ENCODE assay signal across 10 cellular contexts in genomic region chr2:25324905-25325592, GRCh38. TPM values are rescaled to one million over a fixed set of nuclear protein-coding genes. Genes with fewer than 3 reads are reported as not detected.
DNase-seq lines count a peak whose midpoint lies in the region; ATAC-seq, FAIRE-seq and TF ChIP-seq lines count a peak whose summit lies in the region.
"Had no signal": no experiment of that assay in that cellular context is flagged by ENCODE, and none has a peak within 500 bp of the region (broad histone marks: within the 10 kb centered on the region; RNA-seq: fewer than 3 reads in every experiment).

No MANE protein-coding gene starts in this region.

- H3K79me2 ChIP-seq in osteoblast (ENCODE audit: insufficient read depth, low read length) = peaks cover 39% of the 10 kb centered on the region

- H3K4me1 ChIP-seq in A549 (no peaks in the 10 kb centered on the region), osteoblast (ENCODE audit: insufficient read depth, low read length) (peaks cover 13% of the 10 kb centered on the region)

- 85% methylated on average over 16 of the region's 16 CpGs for WGBS in A549 (ENCODE audit: missing lambda C conversion rate)

- no peak for TF ChIP-seq EP300 in A549 (IDR thresholded peaks at IDR 0.05)

- H3K27ac ChIP-seq in A549 (no peak overlapping the region), dorsolateral prefrontal cortex (peak overlapping the region in 51 of 59 donors; percentile 14 to 85 (median 66)), osteoblast (ENCODE audit: low read depth, low read length) (no peak overlapping the region)

- CTCF ChIA-PET in A549 (lab: Yijun Ruan, JAX) = interaction anchor here (0.8 to 3.1 kb wide), 6 partner anchors 8 to 52 kb away, joined by 5 to 9 read pairs (median 7); partner anchors contain the start of gene DNMT3A

- H3K36me3 ChIP-seq in osteoblast (ENCODE audit: insufficient read depth, low read length) = no peaks in the 10 kb centered on the region

- DNase-seq in A549 (ENCODE audit: low read depth in 1 of 2, low spot score in 1 of 2) = no peak
- DNase-seq in LHCN-M2 (ENCODE audit: low read depth) = peak; percentile 63
- DNase-seq in dorsolateral prefrontal cortex = peak in 9 of 10 donors; percentile 39 to 94 (median 80)
- peak; percentile 96 for DNase-seq in osteoblast (ENCODE audit: insufficient read length, low spot score, missing footprints)
- DNase-seq in NCI-H2171 (lab: John Stamatoyannopoulos, UW) = no peak
- DNase-seq in iPS-NIHi7 (ENCODE audit: extremely low spot score) = no peak
- no peak for DNase-seq in central memory CD4-positive, alpha-beta T cell

- TF ChIP-seq RAD21 in A549 (conservative IDR thresholded peaks at IDR 0.05 in 1 of 2, IDR thresholded peaks at IDR 0.05 in 1 of 2) = no peak

- no peak for FAIRE-seq in A549 (lab: Jason Lieb, UNC)
- FAIRE-seq: islet of Langerhans had no signal

- no peak for TF ChIP-seq POLR2A in A549 (IDR thresholded peaks at IDR 0.05; ENCODE audit: low read length)

- no peak for TF ChIP-seq CTCF in A549 (IDR thresholded peaks at IDR 0.05)
- TF ChIP-seq CTCF in dorsolateral prefrontal cortex (IDR thresholded peaks at IDR 0.05 in 54 of 56, conservative IDR thresholded peaks at IDR 0.05 in 2 of 56; ENCODE audit: low read depth in 1 of 56, partially characterized antibody in 56 of 56) = no peak
- TF ChIP-seq CTCF in osteoblast (IDR thresholded peaks at IDR 0.05; ENCODE audit: extremely low read depth, low read depth, low read length) = no peak

- POLR2A ChIA-PET in A549 (lab: Yijun Ruan, JAX) = no interaction called here

- H3K4me3 ChIP-seq in A549 (no peak overlapping the region), dorsolateral prefrontal cortex (peak overlapping the region in 3 of 59 donors; percentile 4 to 28 (median 20)), osteoblast (ENCODE audit: insufficient read depth, low read length) (no peak overlapping the region)
- H3K4me3 ChIP-seq: smooth muscle cell had no signal

- no peak overlapping the region for H3K4me2 ChIP-seq in A549
- peak overlapping the region; percentile 19 for H3K4me2 ChIP-seq in osteoblast (ENCODE audit: insufficient read depth, low read length)
- H3K4me2 ChIP-seq: smooth muscle cell had no signal

- peaks cover 65% of the 10 kb centered on the region for H4K20me1 ChIP-seq in osteoblast (ENCODE audit: insufficient read depth, low read length)

- no peak overlapping the region for H2AFZ ChIP-seq in osteoblast (ENCODE audit: low read length)

- intact Hi-C loops in dorsolateral prefrontal cortex (cut with DNase I) = no loop called here

- no peaks in the 10 kb centered on the region for H3K27me3 ChIP-seq in dorsolateral prefrontal cortex
- H3K27me3 ChIP-seq in osteoblast (ENCODE audit: insufficient read depth, low read length) = no peaks in the 10 kb centered on the region

- ATAC-seq in A549 (peak; percentile 10 to 28; a peak in 2 of 6 replicates), GM19023 (IDR thresholded peaks at IDR 0.05; ENCODE audit: unreplicated experiment) (no peak)

- H3K9me3 ChIP-seq in A549 = peaks cover 16% of the 10 kb centered on the region; the same call in 2 of the 3 replicates
- H3K9me3 ChIP-seq in osteoblast (ENCODE audit: low read depth, low read length) = peaks cover 14% of the 10 kb centered on the region

TF ChIP-seq in A549, 52 proteins besides CTCF, POLR2A, EP300 and RAD21:
- no peak for TF ChIP-seq ZFP36 (IDR thresholded peaks at IDR 0.05; ENCODE audit: borderline replicate concordance, partially characterized antibody)
- no peak for TF ChIP-seq ATOH8 (CRISPR knock-in tag; IDR thresholded peaks at IDR 0.05; ENCODE audit: low read depth)
- no peak for TF ChIP-seq ELK1 (IDR thresholded peaks at IDR 0.05; ENCODE audit: low read depth, low read length)
- TF ChIP-seq KDM1A (IDR thresholded peaks at IDR 0.05; ENCODE audit: low read depth) = no peak
- TF ChIP-seq CBX8 (IDR thresholded peaks at IDR 0.05) = no peak
- no peak for TF ChIP-seq RFX5 (IDR thresholded peaks at IDR 0.05)
- no peak for TF ChIP-seq MAFK (IDR thresholded peaks at IDR 0.05; ENCODE audit: partially characterized antibody)
- TF ChIP-seq POLR2AphosphoS2 (conservative IDR thresholded peaks at IDR 0.05; ENCODE audit: low read length) = no peak
- no peak for TF ChIP-seq KDM5A (IDR thresholded peaks at IDR 0.05)
- TF ChIP-seq EHMT2 (IDR thresholded peaks at IDR 0.05; ENCODE audit: low read depth) = no peak
- no peak for TF ChIP-seq HMGXB4 (CRISPR knock-in tag; IDR thresholded peaks at IDR 0.05; ENCODE audit: borderline replicate concordance)

RNA-seq across cellular contexts. Expression of gene DNMT3A, which starts 16.7 kb away (rescaled TPM):
- polyA plus RNA-seq in A549 (2011; rRNA removed) (4.4 and 5.7 TPM in 2 replicates), A549 (2017; fragmentation: RNase III; extraction: RNeasy Plus Mini Kit Qiagen cat#74134 plus additional on column Dnase treatment) (8.1 to 12.2 TPM (median 11.9 TPM) in 3 replicates)
- polyA plus RNA-seq in A549 (2012; cell fraction: cytosol; rRNA removed) = 2.3 and 4.0 TPM in 2 replicates
- 8.3 and 13.3 TPM in 2 replicates for polyA plus RNA-seq in A549 (2012; cell fraction: nucleus; rRNA removed)
- polyA minus RNA-seq in A549 (2011; rRNA and poly(A)+ RNA removed) = 16.5 and 23.3 TPM in 2 replicates
- total RNA-seq in LHCN-M2 (2014; rRNA removed) (3.1 and 5.0 TPM in 2 replicates), dorsolateral prefrontal cortex (10 to 100 TPM; 37.2 to 80.0 (median 54.1) TPM), osteoblast (14.7 and 18.5 TPM in 2 replicates)
- 6.0 TPM for polyA plus RNA-seq in LHCN-M2 (2012)

Comparison
In these comparisons a context has a peak if more than half of its experiments do, and no peak if none do; other contexts are left out.
1. DNase-seq: peak in LHCN-M2 (single experiment), dorsolateral prefrontal cortex (9 of 10) and osteoblast (single experiment); none in A549 (0 of 2), NCI-H2171 (single experiment), iPS-NIHi7 (single experiment) and central memory CD4-positive, alpha-beta T cell (single experiment).
2. H3K27ac ChIP-seq: peak in dorsolateral prefrontal cortex (51 of 59); none in A549 (0 of 2) and osteoblast (single experiment).